15 cellular contexts compared by ENCODE assay signal in the genomic region with DNA sequence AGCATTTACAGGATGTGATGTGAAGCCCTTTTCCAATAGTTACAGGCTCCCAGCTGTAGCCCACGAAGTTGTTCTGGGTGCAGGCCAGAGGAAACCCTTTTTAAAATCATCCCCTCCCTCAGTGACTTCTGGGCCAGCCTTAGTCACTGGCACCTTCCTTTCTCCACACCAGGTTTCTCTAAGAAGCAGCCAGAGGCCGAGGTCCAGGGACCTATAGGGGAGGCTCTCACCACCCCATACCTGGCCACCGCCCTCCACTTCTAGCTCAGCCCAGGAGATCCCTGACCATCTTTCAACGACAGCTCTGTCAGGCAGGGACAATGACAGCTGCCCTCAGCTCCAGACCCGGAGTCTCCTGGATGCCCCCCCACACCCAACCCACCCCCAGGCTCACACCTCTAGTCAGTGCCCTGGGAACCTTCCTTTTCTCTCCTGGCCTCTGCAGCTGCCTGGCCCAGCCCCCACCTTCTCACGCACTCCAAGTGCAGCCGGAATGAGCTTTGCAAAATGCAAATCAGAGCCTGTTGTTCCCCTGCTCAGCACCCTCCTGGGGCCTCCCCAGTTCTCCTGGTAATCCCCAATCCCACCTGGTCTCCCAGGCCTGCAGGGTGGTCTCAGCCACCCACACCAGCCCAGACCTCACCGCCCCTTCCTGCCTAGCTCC. TPM values are rescaled to one million over a fixed set of nuclear protein-coding genes. Genes with fewer than 3 reads are reported as not detected.
A peak's percentile ranks its signal among the peaks of the same experiment; 100 is the strongest.
DNase-seq lines count a peak whose midpoint lies in the region; ATAC-seq, FAIRE-seq and TF ChIP-seq lines count a peak whose summit lies in the region.
"Had no signal": no experiment of that assay in that cellular context is flagged by ENCODE, and none has a peak within 500 bp of the region (broad histone marks: within the 10 kb centered on the region; RNA-seq: fewer than 3 reads in every experiment).

No MANE protein-coding gene starts in this region.

- no peaks in the 10 kb centered on the region for H3K36me3 ChIP-seq in GM23338 (ENCODE audit: insufficient read depth)

- no peaks in the 10 kb centered on the region for H3K9me3 Mint-ChIP-seq in GM23338
- H3K9me3 Mint-ChIP-seq: activated T-helper 2 cell treated with anti-CD3 and anti-CD28 coated beads, Interferon-gamma antibody, Interleukin-2, Interleukin-4, amounts not matched to agents 10 μg/mL and 5 μg/mL and 100 μg/mL, durations not matched to agents 14 hours and 24 hours and 36 hours; nephron progenitor cell had no signal

- peak overlapping the region; percentile 90 for H3K27ac Mint-ChIP-seq in GM23338
- H3K27ac Mint-ChIP-seq: activated T-helper 2 cell treated with anti-CD3 and anti-CD28 coated beads, Interferon-gamma antibody, Interleukin-2, Interleukin-4, amounts not matched to agents 10 μg/mL and 5 μg/mL and 100 μg/mL, durations not matched to agents 14 hours and 24 hours and 36 hours; nephron progenitor cell had no signal

- H3K4me3 Mint-ChIP-seq in GM23338 = peak overlapping the region; percentile 28; the same call in 1 of the 3 replicates
- H3K4me3 Mint-ChIP-seq: nephron progenitor cell had no signal

- peaks cover 2% of the 10 kb centered on the region for H3K27me3 Mint-ChIP-seq in GM23338 (ENCODE audit: insufficient read depth, low read depth, poor library complexity)

- no peak for TF ChIP-seq CTCF in GM23338 (conservative IDR thresholded peaks at IDR 0.05; ENCODE audit: low read depth in 2 of 2)

- H3K27ac ChIP-seq in GM23338 (ENCODE audit: low read depth) = peak overlapping the region; percentile 32; the same call in 1 of the 2 replicates

- H3K79me2 ChIP-seq in GM23338 (replicated peaks; ENCODE audit: insufficient read depth) = no peaks in the 10 kb centered on the region

- H3K4me3 ChIP-seq in GM23338 = no peak overlapping the region

- no peak overlapping the region for H2AFZ ChIP-seq in GM23338

- FAIRE-seq in GM12892 (lab: Jason Lieb, UNC) = no peak
- FAIRE-seq: bronchial epithelial cell had no signal

- no peaks in the 10 kb centered on the region for H3K27me3 ChIP-seq in GM23338 (ENCODE audit: insufficient read depth)

- no peaks in the 10 kb centered on the region for H3K9me2 ChIP-seq in GM23338 (ENCODE audit: insufficient read depth)

- H3F3A ChIP-seq in GM23338 (replicated peaks; ENCODE audit: low read depth) = no peaks in the 10 kb centered on the region

- no peaks in the 10 kb centered on the region for H4K20me1 ChIP-seq in GM23338 (replicated peaks; ENCODE audit: insufficient read depth)

- peaks cover 43% of the 10 kb centered on the region for H3K4me1 Mint-ChIP-seq in GM23338

- intact Hi-C loops in left ventricle myocardium superior (cut with micrococcal nuclease) = no loop called here

- DNase-seq in GM12892 (ENCODE audit: insufficient read length) = no peak
- peak; percentile 43 for DNase-seq in GM23338 (ENCODE audit: low spot score)
- DNase-seq in NCI-H510A treated with DMSO at 0.1 percent for 48 hours (lab: John Stamatoyannopoulos, UW) = peak; percentile 22
- no peak for DNase-seq in left ventricle myocardium superior
- DNase-seq: islet precursor cell, NCI-H345, nephron progenitor cell had no signal

- H3K4me2 ChIP-seq in GM23338 = peak overlapping the region; percentile 60

- no peaks in the 10 kb centered on the region; the same call in 2 of the 3 replicates for H3K36me3 Mint-ChIP-seq in GM23338 (ENCODE audit: low read depth)

- H3K4me1 ChIP-seq in GM23338 (ENCODE audit: insufficient read depth) = peaks cover 15% of the 10 kb centered on the region

- ATAC-seq in GM23338 (peak; percentile 86), left ventricle myocardium superior (peak; percentile 16), HG03108 (IDR thresholded peaks at IDR 0.05; ENCODE audit: unreplicated experiment) (no peak), HG02970 (IDR thresholded peaks at IDR 0.05; ENCODE audit: low FRiP score, unreplicated experiment) (no peak), HG02852 (IDR thresholded peaks at IDR 0.05; ENCODE audit: unreplicated experiment) (no peak), HG03280 (IDR thresholded peaks at IDR 0.05; ENCODE audit: unreplicated experiment) (no peak)
- ATAC-seq: activated CD4-positive, CD25-positive, alpha-beta regulatory T cell treated with anti-CD3 and anti-CD28 coated beads, Interleukin-2, amount 50 U/mL, for 24 hours; esophagus mucosa had no signal

- TF ChIP-seq POLR2A in GM12892 (IDR thresholded peaks at IDR 0.05; ENCODE audit: low read depth, low read length) = 0 out of 2 replicates have a peak, but pooled peaks have one; percentile 38

TF ChIP-seq in GM23338, 12 proteins besides CTCF, POLR2A, EP300 and RAD21 (continues in another document):
- TF ChIP-seq ZNF462 (CRISPR knock-in tag; IDR thresholded peaks at IDR 0.05) = no peak
- TF ChIP-seq, protein P1, sequence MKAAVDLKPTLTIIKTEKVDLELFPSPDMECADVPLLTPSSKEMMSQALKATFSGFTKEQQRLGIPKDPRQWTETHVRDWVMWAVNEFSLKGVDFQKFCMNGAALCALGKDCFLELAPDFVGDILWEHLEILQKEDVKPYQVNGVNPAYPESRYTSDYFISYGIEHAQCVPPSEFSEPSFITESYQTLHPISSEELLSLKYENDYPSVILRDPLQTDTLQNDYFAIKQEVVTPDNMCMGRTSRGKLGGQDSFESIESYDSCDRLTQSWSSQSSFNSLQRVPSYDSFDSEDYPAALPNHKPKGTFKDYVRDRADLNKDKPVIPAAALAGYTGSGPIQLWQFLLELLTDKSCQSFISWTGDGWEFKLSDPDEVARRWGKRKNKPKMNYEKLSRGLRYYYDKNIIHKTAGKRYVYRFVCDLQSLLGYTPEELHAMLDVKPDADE (IDR thresholded peaks at IDR 0.05) = no peak

RNA-seq across cellular contexts. Expression of gene TESC, which starts 46.7 kb away (rescaled TPM):
- 74.7 TPM for polyA plus RNA-seq in GM12892 (2012; ENCODE audit: missing spikeins)
- total RNA-seq in GM23338 (2014; rRNA removed; shearing (Covaris generic)) = 4.2 and 17.0 TPM in 2 replicates
- 10.4 and 12.0 TPM in 2 replicates for polyA plus RNA-seq in GM23338 (2016; fragmentation: Nextera tagmentation; extraction: Ambion mirVana)
- 115 TPM for total RNA-seq in left ventricle myocardium superior
- total RNA-seq: bronchial epithelial cell had no signal

Comparison
In these comparisons a context has a peak if more than half of its experiments do, and no peak if none do; other contexts are left out.
1. DNase-seq: peak in GM23338 (single experiment) and NCI-H510A treated with DMSO at 0.1 percent for 48 hours (single experiment); none in GM12892 (single experiment) and left ventricle myocardium superior (single experiment).
2. ATAC-seq: peak in GM23338 (single experiment) and left ventricle myocardium superior (single experiment); none in HG03108 (single experiment), HG02970 (single experiment), HG02852 (single experiment) and HG03280 (single experiment).